Comparison of ENCODE assay signal across 34 cellular contexts in genomic region chr17:71655542-71655941, GRCh38.
"Had no signal": no experiment of that assay in that cellular context is flagged by ENCODE, and none has a peak within 500 bp of the region (broad histone marks: within the 10 kb centered on the region; RNA-seq: fewer than 3 reads in every experiment).

No MANE protein-coding gene starts in this region.

- H3K9me3 ChIP-seq: MG63 had no signal

- H3K36me3 ChIP-seq: MG63 had no signal

- H3K4me3 ChIP-seq: MG63 had no signal

- DNase-seq: Karpas-422, Kasumi-1, MG63, MM.1S, MV-4-11, NCI-H1048, NCI-H1092, NCI-H1092 treated with DMSO at 0.1 percent for 48 hours, NCI-H1105, NCI-H1105 treated with DMSO at 0.1 percent for 48 hours, NCI-H1417, NCI-H1417 treated with DMSO at 0.1 percent for 48 hours, NCI-H1436, NCI-H1436 treated with DMSO at 0.1 percent for 48 hours, NCI-H146, NCI-H1694, NCI-H1694 treated with DMSO at 0.1 percent for 48 hours, NCI-H187, NCI-H187 treated with DMSO at 0.1 percent for 48 hours, NCI-H1930, NCI-H2029, NCI-H2029 treated with DMSO at 0.1 percent for 48 hours, NCI-H2081, NCI-H2081 treated with DMSO at 0.1 percent for 48 hours, NCI-H2107, NCI-H2171, NCI-H2171 treated with DMSO at 0.1 percent for 48 hours, NCI-H2227 treated with DMSO at 0.1 percent for 48 hours, NCI-H226, NCI-H345, NCI-H446, NCI-H446 treated with DMSO at 0.1 percent for 48 hours, NCI-H510A, NCI-H510A treated with DMSO at 0.1 percent for 48 hours had no signal
